Comparison of ENCODE assay signal across 21 cellular contexts in genomic region chr1:63710776-63711175, GRCh38.
"Had no signal": no experiment of that assay in that cellular context is flagged by ENCODE, and none has a peak within 500 bp of the region (broad histone marks: within the 10 kb centered on the region; RNA-seq: fewer than 3 reads in every experiment).

No MANE protein-coding gene starts in this region.

- H3K4me1 ChIP-seq: gastroesophageal sphincter, left ventricle myocardium inferior, lower lobe of right lung, upper lobe of left lung, uterus had no signal

- H3K27me3 ChIP-seq: gastroesophageal sphincter, tibial artery, upper lobe of left lung, uterus had no signal

- H3K4me3 ChIP-seq: esophagus squamous epithelium, gastroesophageal sphincter, left ventricle myocardium inferior, lower lobe of right lung, tibial artery, upper lobe of left lung, uterus had no signal

- H3K27ac ChIP-seq: esophagus squamous epithelium, gastroesophageal sphincter, left ventricle myocardium inferior, lower lobe of right lung, neutrophil, tibial artery, upper lobe of left lung, uterus had no signal

- H3K36me3 Mint-ChIP-seq: memory B cell; naive B cell; stimulated activated effector memory CD8-positive, alpha-beta T cell treated with anti-CD3 and anti-CD28 coated beads, Interleukin-12 subunit alpha, Interleukin-12 subunit beta, amount 100 ng/mL, for 72 hours had no signal

- ATAC-seq: effector memory CD8-positive, alpha-beta T cell; gastroesophageal sphincter; left cardiac atrium; lower lobe of right lung; stimulated activated effector memory CD8-positive, alpha-beta T cell treated with anti-CD3 and anti-CD28 coated beads, Interleukin-12 subunit alpha, Interleukin-12 subunit beta, amount 100 ng/mL, for 72 hours had no signal

- H3K4me1 Mint-ChIP-seq: memory B cell; stimulated activated effector memory CD8-positive, alpha-beta T cell treated with anti-CD3 and anti-CD28 coated beads, Interleukin-12 subunit alpha, Interleukin-12 subunit beta, amount 100 ng/mL, for 72 hours had no signal

- H3K9me3 Mint-ChIP-seq: dendritic cell treated with granulocyte-macrophage colony-stimulating factor and Interleukin-4, amounts not matched to agents 40 ng/mL and 50 ng/mL, for 4 days; effector memory CD8-positive, alpha-beta T cell; memory B cell; naive B cell; stimulated activated effector memory CD8-positive, alpha-beta T cell treated with anti-CD3 and anti-CD28 coated beads, Interleukin-12 subunit alpha, Interleukin-12 subunit beta, amount 100 ng/mL, for 72 hours; stimulated activated naive CD8-positive, alpha-beta T cell treated with anti-CD3 and anti-CD28 coated beads, Interleukin-15, Interleukin-2, amounts not matched to agents 100 ng/mL and 50 ng/mL, for 24 hours had no signal

- H3K4me3 Mint-ChIP-seq: dendritic cell treated with granulocyte-macrophage colony-stimulating factor and Interleukin-4, amounts not matched to agents 40 ng/mL and 50 ng/mL, for 4 days; effector memory CD8-positive, alpha-beta T cell; memory B cell; naive B cell; stimulated activated effector memory CD8-positive, alpha-beta T cell treated with anti-CD3 and anti-CD28 coated beads, Interleukin-12 subunit alpha, Interleukin-12 subunit beta, amount 100 ng/mL, for 72 hours; stimulated activated naive CD8-positive, alpha-beta T cell treated with anti-CD3 and anti-CD28 coated beads, Interleukin-15, Interleukin-2, amounts not matched to agents 100 ng/mL and 50 ng/mL, for 24 hours had no signal

- H3K36me3 ChIP-seq: esophagus squamous epithelium, gastroesophageal sphincter, left ventricle myocardium inferior, lower lobe of right lung, neutrophil, tibial artery, upper lobe of left lung, uterus had no signal

- DNase-seq: effector memory CD8-positive, alpha-beta T cell; esophagus squamous epithelium; foreskin fibroblast; glutamatergic neuron; kidney; left cardiac atrium; left ventricle myocardium inferior; lower lobe of right lung; naive B cell; posterior cingulate gyrus; stimulated activated CD4-positive, alpha-beta T cell treated with anti-CD3 and anti-CD28 coated beads, Interleukin-4, amount 100 ng/mL, for 1 hour; stimulated activated CD8-positive, alpha-beta memory T cell treated with anti-CD3 and anti-CD28 coated beads, Interleukin-4, amount 100 ng/mL, for 48 hours; tibial artery; upper lobe of left lung; uterus had no signal

- H3K27ac Mint-ChIP-seq: dendritic cell treated with granulocyte-macrophage colony-stimulating factor and Interleukin-4, amounts not matched to agents 40 ng/mL and 50 ng/mL, for 4 days; effector memory CD8-positive, alpha-beta T cell; memory B cell; naive B cell; stimulated activated effector memory CD8-positive, alpha-beta T cell treated with anti-CD3 and anti-CD28 coated beads, Interleukin-12 subunit alpha, Interleukin-12 subunit beta, amount 100 ng/mL, for 72 hours; stimulated activated naive CD8-positive, alpha-beta T cell treated with anti-CD3 and anti-CD28 coated beads, Interleukin-15, Interleukin-2, amounts not matched to agents 100 ng/mL and 50 ng/mL, for 24 hours had no signal

- H3K9me3 ChIP-seq: esophagus squamous epithelium, gastroesophageal sphincter, left ventricle myocardium inferior, lower lobe of right lung, neutrophil, tibial artery, upper lobe of left lung, uterus had no signal
